Comparison of ENCODE assay signal across 1 cellular context in the genomic region with DNA sequence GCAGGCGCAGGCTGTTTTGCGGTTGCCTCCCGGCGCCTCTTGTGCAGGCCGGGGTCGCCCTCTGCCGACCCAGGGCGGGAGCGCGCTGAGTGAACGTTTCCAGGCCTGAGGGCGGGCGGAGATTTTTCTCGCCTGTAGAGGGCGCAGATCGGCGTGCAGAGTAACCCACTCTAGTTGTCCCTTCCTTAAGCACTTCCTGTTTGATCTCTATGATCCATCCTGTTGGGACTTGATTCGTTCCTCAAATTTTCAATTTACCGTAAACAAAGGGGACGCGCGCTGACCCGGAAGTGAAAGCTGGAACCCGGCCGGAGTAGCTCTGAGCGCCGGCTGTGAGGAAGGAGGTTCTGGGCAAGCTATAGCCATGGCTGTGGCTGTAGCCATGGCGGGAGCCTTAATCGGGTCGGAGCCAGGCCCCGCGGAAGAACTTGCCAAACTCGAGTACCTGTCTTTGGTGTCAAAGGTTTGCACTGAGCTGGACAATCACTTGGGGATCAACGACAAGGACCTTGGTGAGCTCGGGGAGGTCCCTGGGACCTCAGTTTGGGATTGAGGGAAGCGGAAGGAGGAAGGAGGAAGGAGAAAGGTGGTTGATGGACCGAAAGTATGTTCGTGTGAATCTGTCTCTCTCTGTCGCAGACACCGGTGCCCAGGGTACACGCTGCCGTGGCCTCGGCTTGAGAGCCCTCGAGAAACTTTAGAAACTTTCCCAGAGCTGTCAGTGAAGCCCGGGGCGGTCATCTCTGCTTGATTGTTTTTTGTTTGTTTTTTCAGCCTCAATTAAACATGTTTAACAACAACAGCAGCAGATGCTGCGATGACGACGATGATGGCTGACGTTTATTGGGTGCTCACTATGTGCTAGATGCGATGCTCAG.
TF ChIP-seq lines count a peak whose summit lies in the region.

Gene DHX8 (plus strand): TSS at position 302 of the 878 bp plus-strand sequence. CDS start 63 bp downstream, at position 365.

TF ChIP-seq in HEK293, 187 proteins besides CTCF, POLR2A, EP300 and RAD21 (continued from another document and continues in another):
- TF ChIP-seq ZNF155 (tag by site-specific recombination; IDR thresholded peaks at IDR 0.05) (no peak), ZEB2 (tag by site-specific recombination; IDR thresholded peaks at IDR 0.05) (peak; percentile 96), ZBTB10 (tag by site-specific recombination; IDR thresholded peaks at IDR 0.05) (peak; percentile 42; the same call in 1 of the 2 replicates), EGR2 (tag by site-specific recombination; IDR thresholded peaks at IDR 0.05; ENCODE audit: low read depth) (no peak), ZNF596 (tag by site-specific recombination; IDR thresholded peaks at IDR 0.05) (no peak), ZNF768 (tag by site-specific recombination; IDR thresholded peaks at IDR 0.05) (no peak), ZSCAN30 (tag by site-specific recombination; IDR thresholded peaks at IDR 0.05) (peak; percentile 96), ZNF571 (tag by site-specific recombination; IDR thresholded peaks at IDR 0.05) (no peak), ZFP37 (tag by site-specific recombination; IDR thresholded peaks at IDR 0.05) (no peak; the same call in 1 of the 2 replicates), ZNF704 (tag by site-specific recombination; IDR thresholded peaks at IDR 0.05) (no peak), ZSCAN23 (tag by site-specific recombination; IDR thresholded peaks at IDR 0.05) (peak; percentile 92; the same call in 1 of the 2 replicates), ZBTB20 (tag by site-specific recombination; IDR thresholded peaks at IDR 0.05) (0 out of 2 replicates have a peak, but pooled peaks have one; percentile 34), TCF7L2 (IDR thresholded peaks at IDR 0.05; ENCODE audit: borderline replicate concordance, low read depth, low read length) (no peak; the same call in 1 of the 2 replicates), ZSCAN5A (tag by site-specific recombination; IDR thresholded peaks at IDR 0.05) (peak; percentile 61; the same call in 1 of the 2 replicates), ZNF76 (tag by site-specific recombination; IDR thresholded peaks at IDR 0.05; ENCODE audit: borderline replicate concordance, low read depth) (peak; percentile 79; the same call in 1 of the 2 replicates), AEBP2 (tag by site-specific recombination; IDR thresholded peaks at IDR 0.05; ENCODE audit: borderline replicate concordance) (no peak), ZSCAN4 (tag by site-specific recombination; IDR thresholded peaks at IDR 0.05) (0 out of 2 replicates have a peak, but pooled peaks have one; percentile 7), GLI2 (tag by site-specific recombination; IDR thresholded peaks at IDR 0.05; ENCODE audit: borderline replicate concordance, low read depth) (no peak), HOXD13 (CRISPR knock-in tag; IDR thresholded peaks at IDR 0.05; ENCODE audit: borderline replicate concordance) (no peak), ZNF2 (tag by site-specific recombination; IDR thresholded peaks at IDR 0.05) (peak; percentile 79; the same call in 1 of the 2 replicates), HOXC10 (CRISPR knock-in tag; IDR thresholded peaks at IDR 0.05) (peak; percentile 79; the same call in 1 of the 2 replicates), FEZF1 (tag by site-specific recombination; IDR thresholded peaks at IDR 0.05) (no peak), ZNF626 (tag by site-specific recombination; IDR thresholded peaks at IDR 0.05) (no peak), KLF7 (tag by site-specific recombination; IDR thresholded peaks at IDR 0.05; ENCODE audit: borderline replicate concordance) (no peak), TRIM28 (IDR thresholded peaks at IDR 0.05; ENCODE audit: borderline replicate concordance, low read length) (peak; percentile 77; the same call in 1 of the 2 replicates), ZNF654 (tag by site-specific recombination; IDR thresholded peaks at IDR 0.05; ENCODE audit: low read depth) (peak; percentile 100), ZNF777 (tag by site-specific recombination; IDR thresholded peaks at IDR 0.05; ENCODE audit: borderline replicate concordance) (no peak), MYNN (tag by site-specific recombination; IDR thresholded peaks at IDR 0.05; ENCODE audit: borderline replicate concordance) (no peak)
- TF ChIP-seq, protein P1, sequence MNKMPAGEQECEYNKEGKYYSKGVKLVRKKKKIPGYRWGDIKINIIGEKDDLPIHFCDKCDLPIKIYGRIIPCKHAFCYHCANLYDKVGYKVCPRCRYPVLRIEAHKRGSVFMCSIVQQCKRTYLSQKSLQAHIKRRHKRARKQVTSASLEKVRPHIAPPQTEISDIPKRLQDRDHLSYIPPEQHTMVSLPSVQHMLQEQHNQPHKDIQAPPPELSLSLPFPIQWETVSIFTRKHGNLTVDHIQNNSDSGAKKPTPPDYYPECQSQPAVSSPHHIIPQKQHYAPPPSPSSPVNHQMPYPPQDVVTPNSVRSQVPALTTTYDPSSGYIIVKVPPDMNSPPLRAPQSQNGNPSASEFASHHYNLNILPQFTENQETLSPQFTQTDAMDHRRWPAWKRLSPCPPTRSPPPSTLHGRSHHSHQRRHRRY (tag by site-specific recombination; IDR thresholded peaks at IDR 0.05): no peak
- TF ChIP-seq, protein P2, sequence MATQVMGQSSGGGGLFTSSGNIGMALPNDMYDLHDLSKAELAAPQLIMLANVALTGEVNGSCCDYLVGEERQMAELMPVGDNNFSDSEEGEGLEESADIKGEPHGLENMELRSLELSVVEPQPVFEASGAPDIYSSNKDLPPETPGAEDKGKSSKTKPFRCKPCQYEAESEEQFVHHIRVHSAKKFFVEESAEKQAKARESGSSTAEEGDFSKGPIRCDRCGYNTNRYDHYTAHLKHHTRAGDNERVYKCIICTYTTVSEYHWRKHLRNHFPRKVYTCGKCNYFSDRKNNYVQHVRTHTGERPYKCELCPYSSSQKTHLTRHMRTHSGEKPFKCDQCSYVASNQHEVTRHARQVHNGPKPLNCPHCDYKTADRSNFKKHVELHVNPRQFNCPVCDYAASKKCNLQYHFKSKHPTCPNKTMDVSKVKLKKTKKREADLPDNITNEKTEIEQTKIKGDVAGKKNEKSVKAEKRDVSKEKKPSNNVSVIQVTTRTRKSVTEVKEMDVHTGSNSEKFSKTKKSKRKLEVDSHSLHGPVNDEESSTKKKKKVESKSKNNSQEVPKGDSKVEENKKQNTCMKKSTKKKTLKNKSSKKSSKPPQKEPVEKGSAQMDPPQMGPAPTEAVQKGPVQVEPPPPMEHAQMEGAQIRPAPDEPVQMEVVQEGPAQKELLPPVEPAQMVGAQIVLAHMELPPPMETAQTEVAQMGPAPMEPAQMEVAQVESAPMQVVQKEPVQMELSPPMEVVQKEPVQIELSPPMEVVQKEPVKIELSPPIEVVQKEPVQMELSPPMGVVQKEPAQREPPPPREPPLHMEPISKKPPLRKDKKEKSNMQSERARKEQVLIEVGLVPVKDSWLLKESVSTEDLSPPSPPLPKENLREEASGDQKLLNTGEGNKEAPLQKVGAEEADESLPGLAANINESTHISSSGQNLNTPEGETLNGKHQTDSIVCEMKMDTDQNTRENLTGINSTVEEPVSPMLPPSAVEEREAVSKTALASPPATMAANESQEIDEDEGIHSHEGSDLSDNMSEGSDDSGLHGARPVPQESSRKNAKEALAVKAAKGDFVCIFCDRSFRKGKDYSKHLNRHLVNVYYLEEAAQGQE (tag by site-specific recombination; IDR thresholded peaks at IDR 0.05): peak; percentile 32; the same call in 1 of the 2 replicates
- TF ChIP-seq, protein P3, sequence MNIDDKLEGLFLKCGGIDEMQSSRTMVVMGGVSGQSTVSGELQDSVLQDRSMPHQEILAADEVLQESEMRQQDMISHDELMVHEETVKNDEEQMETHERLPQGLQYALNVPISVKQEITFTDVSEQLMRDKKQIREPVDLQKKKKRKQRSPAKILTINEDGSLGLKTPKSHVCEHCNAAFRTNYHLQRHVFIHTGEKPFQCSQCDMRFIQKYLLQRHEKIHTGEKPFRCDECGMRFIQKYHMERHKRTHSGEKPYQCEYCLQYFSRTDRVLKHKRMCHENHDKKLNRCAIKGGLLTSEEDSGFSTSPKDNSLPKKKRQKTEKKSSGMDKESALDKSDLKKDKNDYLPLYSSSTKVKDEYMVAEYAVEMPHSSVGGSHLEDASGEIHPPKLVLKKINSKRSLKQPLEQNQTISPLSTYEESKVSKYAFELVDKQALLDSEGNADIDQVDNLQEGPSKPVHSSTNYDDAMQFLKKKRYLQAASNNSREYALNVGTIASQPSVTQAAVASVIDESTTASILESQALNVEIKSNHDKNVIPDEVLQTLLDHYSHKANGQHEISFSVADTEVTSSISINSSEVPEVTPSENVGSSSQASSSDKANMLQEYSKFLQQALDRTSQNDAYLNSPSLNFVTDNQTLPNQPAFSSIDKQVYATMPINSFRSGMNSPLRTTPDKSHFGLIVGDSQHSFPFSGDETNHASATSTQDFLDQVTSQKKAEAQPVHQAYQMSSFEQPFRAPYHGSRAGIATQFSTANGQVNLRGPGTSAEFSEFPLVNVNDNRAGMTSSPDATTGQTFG (tag by site-specific recombination; IDR thresholded peaks at IDR 0.05; ENCODE audit: borderline replicate concordance): no peak
- TF ChIP-seq, protein P4, sequence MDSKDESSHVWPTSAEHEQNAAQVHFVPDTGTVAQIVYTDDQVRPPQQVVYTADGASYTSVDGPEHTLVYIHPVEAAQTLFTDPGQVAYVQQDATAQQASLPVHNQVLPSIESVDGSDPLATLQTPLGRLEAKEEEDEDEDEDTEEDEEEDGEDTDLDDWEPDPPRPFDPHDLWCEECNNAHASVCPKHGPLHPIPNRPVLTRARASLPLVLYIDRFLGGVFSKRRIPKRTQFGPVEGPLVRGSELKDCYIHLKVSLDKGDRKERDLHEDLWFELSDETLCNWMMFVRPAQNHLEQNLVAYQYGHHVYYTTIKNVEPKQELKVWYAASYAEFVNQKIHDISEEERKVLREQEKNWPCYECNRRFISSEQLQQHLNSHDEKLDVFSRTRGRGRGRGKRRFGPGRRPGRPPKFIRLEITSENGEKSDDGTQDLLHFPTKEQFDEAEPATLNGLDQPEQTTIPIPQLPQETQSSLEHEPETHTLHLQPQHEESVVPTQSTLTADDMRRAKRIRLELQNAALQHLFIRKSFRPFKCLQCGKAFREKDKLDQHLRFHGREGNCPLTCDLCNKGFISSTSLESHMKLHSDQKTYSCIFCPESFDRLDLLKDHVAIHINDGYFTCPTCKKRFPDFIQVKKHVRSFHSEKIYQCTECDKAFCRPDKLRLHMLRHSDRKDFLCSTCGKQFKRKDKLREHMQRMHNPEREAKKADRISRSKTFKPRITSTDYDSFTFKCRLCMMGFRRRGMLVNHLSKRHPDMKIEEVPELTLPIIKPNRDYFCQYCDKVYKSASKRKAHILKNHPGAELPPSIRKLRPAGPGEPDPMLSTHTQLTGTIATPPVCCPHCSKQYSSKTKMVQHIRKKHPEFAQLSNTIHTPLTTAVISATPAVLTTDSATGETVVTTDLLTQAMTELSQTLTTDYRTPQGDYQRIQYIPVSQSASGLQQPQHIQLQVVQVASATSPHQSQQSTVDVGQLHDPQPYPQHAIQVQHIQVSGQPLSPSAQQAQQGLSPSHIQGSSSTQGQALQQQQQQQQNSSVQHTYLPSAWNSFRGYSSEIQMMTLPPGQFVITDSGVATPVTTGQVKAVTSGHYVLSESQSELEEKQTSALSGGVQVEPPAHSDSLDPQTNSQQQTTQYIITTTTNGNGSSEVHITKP (tag by site-specific recombination; IDR thresholded peaks at IDR 0.05): peak; percentile 83
